ENCODE assay signal across 8 cellular contexts in genomic region chr1:76901158-76901767, GRCh38. TPM values are rescaled to one million over a fixed set of nuclear protein-coding genes. Genes with fewer than 3 reads are reported as not detected.
DNase-seq lines count a peak whose midpoint lies in the region; ATAC-seq and TF ChIP-seq lines count a peak whose summit lies in the region.

No MANE protein-coding gene starts in this region.

- no peak for TF ChIP-seq EP300 in sigmoid colon (IDR thresholded peaks at IDR 0.05)

- TF ChIP-seq POLR2A in sigmoid colon (IDR thresholded peaks at IDR 0.05), result no peak

- 85 to 87% methylated on average over 2 of the region's 2 CpGs for WGBS in sigmoid colon, 2 donors

- no peak overlapping the region for H3K27ac ChIP-seq in VCaP
- H3K27ac ChIP-seq in sigmoid colon, result no peak overlapping the region

- intact Hi-C loops in sigmoid colon (cut with DNase I), result no loop called here

- H3K4me3 ChIP-seq in sigmoid colon, result no peak overlapping the region

- ATAC-seq in GM18868 (IDR thresholded peaks at IDR 0.05; ENCODE audit: unreplicated experiment), result peak; percentile 100
- ATAC-seq in HG02943 (IDR thresholded peaks at IDR 0.05; ENCODE audit: low read depth, unreplicated experiment), result peak; percentile 95
- no peak for ATAC-seq in omental fat pad (ENCODE audit: low FRiP score)

- H3K4me1 ChIP-seq in sigmoid colon, result no peaks in the 10 kb centered on the region

- DNase-seq in COLO668 (lab: John Stamatoyannopoulos, UW; ENCODE audit: unreplicated experiment), result peak; percentile 42
- peak; percentile 61 for DNase-seq in NCI-H146 (lab: John Stamatoyannopoulos, UW)
- DNase-seq in fibroblast of the conjunctiva (ENCODE audit: low read depth), result peak; percentile 59
- no peak for DNase-seq in sigmoid colon
- no peak for DNase-seq in omental fat pad (ENCODE audit: low spot score)

- no peaks in the 10 kb centered on the region for H3K9me3 ChIP-seq in sigmoid colon

- no peaks in the 10 kb centered on the region for H3K36me3 ChIP-seq in sigmoid colon

- TF ChIP-seq CTCF in VCaP (conservative IDR thresholded peaks at IDR 0.05) (peak; percentile 69), sigmoid colon (IDR thresholded peaks at IDR 0.05) (peak in 3 of 4 experiments; percentile 23 to 35 (median 24)), omental fat pad (IDR thresholded peaks at IDR 0.05) (no peak)

- H3K27me3 ChIP-seq in sigmoid colon, result no peaks in the 10 kb centered on the region

RNA-seq across cellular contexts. Expression of gene ST6GALNAC5, which starts 34.0 kb away (rescaled TPM):
- total RNA-seq in sigmoid colon (10 to 100 TPM in 2 of 4 donors, 1 to 10 TPM in 2; 4.8 to 44.7 (median 14.6) TPM), omental fat pad (1 to 10 TPM in 1 of 4 donors, under 1 TPM in 2, not detected in 1; 0.44 to 3.2 (median 0.65) TPM)
- 1 to 10 TPM in 1 of 3 donors, under 1 TPM in 1, not detected in 1; under 0.01 to 1.0 TPM for polyA plus RNA-seq in sigmoid colon

Comparison
In these comparisons a context has a peak if more than half of its experiments do, and no peak if none do; other contexts are left out.
1. DNase-seq: peak in COLO668 (single experiment), NCI-H146 (single experiment) and fibroblast of the conjunctiva (single experiment); none in sigmoid colon (single experiment) and omental fat pad (single experiment).
2. CTCF ChIP-seq: peak in VCaP (single experiment) and sigmoid colon (3 of 4); none in omental fat pad (0 of 3).